ENCODE assay signal across 20 cellular contexts in the genomic region with DNA sequence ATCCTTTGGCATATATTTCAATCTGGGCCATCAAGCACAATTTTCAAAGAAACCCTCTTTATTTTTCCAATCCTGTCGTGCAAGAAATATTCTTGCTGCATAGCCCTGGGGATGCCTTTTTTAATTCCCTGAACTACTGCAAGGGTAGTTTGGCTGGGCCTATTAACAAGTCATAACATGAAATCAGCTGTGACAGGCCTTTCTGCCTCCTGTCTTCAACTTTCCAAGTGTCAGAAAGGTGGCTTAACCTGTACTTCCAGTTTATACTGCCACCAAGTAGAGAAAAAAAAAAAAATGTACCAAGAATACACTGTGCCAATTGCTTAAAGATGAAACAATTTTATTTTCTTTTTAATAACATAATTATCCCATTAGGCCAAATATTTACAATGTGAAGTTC. TPM values are rescaled to one million over a fixed set of nuclear protein-coding genes. Genes with fewer than 3 reads are reported as not detected.
A peak's percentile ranks its signal among the peaks of the same experiment; 100 is the strongest.
DNase-seq lines count a peak whose midpoint lies in the region; ATAC-seq and TF ChIP-seq lines count a peak whose summit lies in the region.
"Had no signal": no experiment of that assay in that cellular context is flagged by ENCODE, and none has a peak within 500 bp of the region (broad histone marks: within the 10 kb centered on the region; RNA-seq: fewer than 3 reads in every experiment).

No MANE protein-coding gene starts in this region.

- no peak overlapping the region for H3K4me3 ChIP-seq in body of pancreas
- H3K4me3 ChIP-seq in lower lobe of right lung, result no peak overlapping the region
- no peak overlapping the region for H3K4me3 ChIP-seq in upper lobe of right lung
- H3K4me3 ChIP-seq: gastroesophageal sphincter, sigmoid colon, uterus had no signal

- H3K36me3 ChIP-seq in body of pancreas (replicated peaks in 1 of 2; ENCODE audit: insufficient read depth in 1 of 2, low read depth in 2 of 2), result no peaks in the 10 kb centered on the region
- H3K36me3 ChIP-seq in lower lobe of right lung, result no peaks in the 10 kb centered on the region
- H3K36me3 ChIP-seq in upper lobe of right lung, result no peaks in the 10 kb centered on the region
- H3K36me3 ChIP-seq: gastroesophageal sphincter, sigmoid colon, uterus, WERI-Rb-1 had no signal

- ATAC-seq in body of pancreas (peak; percentile 85), lower lobe of right lung (peak; percentile 29 to 38), upper lobe of right lung (peak; percentile 42), GM19324 (IDR thresholded peaks at IDR 0.05; ENCODE audit: low FRiP score, unreplicated experiment) (no peak)
- ATAC-seq: activated CD8-positive, alpha-beta T cell treated with anti-CD3 and anti-CD28 coated beads, Interleukin-2, amount 10 ng/mL, durations not matched to agents 7 days and 5 days; gastroesophageal sphincter; left lobe of liver; stimulated activated naive CD8-positive, alpha-beta T cell treated with anti-CD3 and anti-CD28 coated beads, Interleukin-15, amount 100 ng/mL, for 72 hours had no signal

- 22 to 31% methylated on average over 1 of the region's 1 CpG for WGBS in body of pancreas, 2 donors

- DNase-seq in LoVo (ENCODE audit: low spot score) (peak; percentile 65), body of pancreas (peak; percentile 21 to 40 (median 30)), lower lobe of right lung (no peak), upper lobe of right lung (no peak), AML-193 (lab: John Stamatoyannopoulos, UW) (no peak), GM19238 (ENCODE audit: insufficient read length, low spot score) (no peak)
- DNase-seq: activated CD8-positive, alpha-beta T cell treated with anti-CD3 and anti-CD28 coated beads, Interleukin-2, amount 10 ng/mL, durations not matched to agents 7 days and 5 days; activated naive CD8-positive, alpha-beta T cell treated with anti-CD3 and anti-CD28 coated beads, Interleukin-2, amount 10 ng/mL, durations not matched to agents 7 days and 5 days; NCI-H187; nucleus accumbens; SHP77; sigmoid colon; stimulated activated CD4-positive, alpha-beta T cell treated with anti-CD3 and anti-CD28 coated beads, Interleukin-2, amount 100 ng/mL, for 24 hours; stimulated activated naive CD8-positive, alpha-beta T cell treated with anti-CD3 and anti-CD28 coated beads, Interleukin-15, amount 100 ng/mL, for 72 hours; T-helper 1 cell; uterus; WERI-Rb-1 had no signal

- no peaks in the 10 kb centered on the region for H3K27me3 ChIP-seq in body of pancreas
- no peaks in the 10 kb centered on the region for H3K27me3 ChIP-seq in lower lobe of right lung (ENCODE audit: low read depth)
- H3K27me3 ChIP-seq in upper lobe of right lung, result no peaks in the 10 kb centered on the region
- H3K27me3 ChIP-seq: gastroesophageal sphincter, sigmoid colon, uterus had no signal

- intact Hi-C loops in body of pancreas (cut with DNase I), result no loop called here
- intact Hi-C loops in lower lobe of right lung (cut with DNase I), result no loop called here
- intact Hi-C loops in upper lobe of right lung (cut with DNase I), result no loop called here

- H3K4me1 ChIP-seq in body of pancreas (peaks cover 24% of the 10 kb centered on the region), lower lobe of right lung (no peaks in the 10 kb centered on the region), upper lobe of right lung (no peaks in the 10 kb centered on the region)
- H3K4me1 ChIP-seq: gastroesophageal sphincter, sigmoid colon, uterus had no signal

- TF ChIP-seq CTCF in body of pancreas (IDR thresholded peaks at IDR 0.05) (peak in 2 of 7 experiments; percentile 21 to 24), lower lobe of right lung (IDR thresholded peaks at IDR 0.05) (no peak), upper lobe of right lung (IDR thresholded peaks at IDR 0.05) (no peak)

- H3K9me3 ChIP-seq in body of pancreas (no peaks in the 10 kb centered on the region), lower lobe of right lung (no peaks in the 10 kb centered on the region), upper lobe of right lung (no peaks in the 10 kb centered on the region)
- H3K9me3 ChIP-seq: gastroesophageal sphincter, sigmoid colon, uterus had no signal

- peak overlapping the region in 2 of 4 donors; percentile 31 to 61 for H3K27ac ChIP-seq in body of pancreas
- no peak overlapping the region for H3K27ac ChIP-seq in lower lobe of right lung
- H3K27ac ChIP-seq in upper lobe of right lung, result no peak overlapping the region
- H3K27ac ChIP-seq: gastroesophageal sphincter, sigmoid colon, uterus, WERI-Rb-1 had no signal

- TF ChIP-seq POLR2A in body of pancreas (IDR thresholded peaks at IDR 0.05), result no peak

RNA-seq across cellular contexts. Expression of a gene that starts 32.4 kb away (rescaled TPM):
- total RNA-seq in body of pancreas (100 to 1,000 TPM in 1 of 2 donors, 10 to 100 TPM in 1; 83.8 to 105 TPM), lower lobe of right lung (128 TPM), upper lobe of right lung (112 TPM)

Comparison
In these comparisons a context has a peak if more than half of its experiments do, and no peak if none do; other contexts are left out.
1. DNase-seq: peak in LoVo (single experiment) and body of pancreas (4 of 4); none in lower lobe of right lung (single experiment), upper lobe of right lung (single experiment), AML-193 (0 of 2) and GM19238 (single experiment).